1 cellular context compared by ENCODE assay signal in genomic region chr1:172653015-172653709, GRCh38.
A peak's percentile ranks its signal among the peaks of the same experiment; 100 is the strongest.
TF ChIP-seq lines count a peak whose summit lies in the region.

No MANE protein-coding gene starts in this region.

TF ChIP-seq in K562, 482 proteins besides CTCF, POLR2A, EP300 and RAD21:
- TF ChIP-seq CXXC5 (CRISPR knock-in tag; IDR thresholded peaks at IDR 0.05) (peak; percentile 28; the same call in 1 of the 2 replicates), ZNF507 (tag; conservative IDR thresholded peaks at IDR 0.05) (no peak), BHLHE40 (IDR thresholded peaks at IDR 0.05; ENCODE audit: low read length) (peak; percentile 57), FOSL1 (tag; conservative IDR thresholded peaks at IDR 0.05) (peak; percentile 57), NFIC (IDR thresholded peaks at IDR 0.05) (peak; percentile 60; the same call in 1 of the 2 replicates)
TF ChIP-seq in K562: peak in this region for 4.
